ENCODE assay signal across 16 cellular contexts in genomic region chr5:66348387-66349125, GRCh38.
DNase-seq lines count a peak whose midpoint lies in the region; ATAC-seq and TF ChIP-seq lines count a peak whose summit lies in the region.
"Had no signal": no experiment of that assay in that cellular context is flagged by ENCODE, and none has a peak within 500 bp of the region (broad histone marks: within the 10 kb centered on the region; RNA-seq: fewer than 3 reads in every experiment).

No MANE protein-coding gene starts in this region.

- H3K4me3 ChIP-seq in left ventricle myocardium inferior, result no peak overlapping the region
- H3K4me3 ChIP-seq in neural cell (ENCODE audit: low read length), result no peak overlapping the region
- H3K4me3 ChIP-seq: A549 had no signal

- peak overlapping the region; percentile 14 for H3K4me2 ChIP-seq in neural cell (ENCODE audit: low read length)
- H3K4me2 ChIP-seq: A549 had no signal

- H3K27ac ChIP-seq in left ventricle myocardium inferior (replicated peaks) (peak overlapping the region; percentile 84), neural cell (ENCODE audit: low read length) (no peak overlapping the region)
- H3K27ac ChIP-seq: 22Rv1, A549, C4-2B had no signal

- TF ChIP-seq CTCF in left ventricle myocardium inferior (IDR thresholded peaks at IDR 0.05; ENCODE audit: borderline replicate concordance) (no peak), neural cell (IDR thresholded peaks at IDR 0.05; ENCODE audit: poor library complexity, severe bottlenecking) (no peak), GM13976 (IDR thresholded peaks at IDR 0.05; ENCODE audit: borderline replicate concordance, control extremely low read depth, extremely low read depth, insufficient read depth, missing control alignments) (no peak)

- TF ChIP-seq EP300 in neural cell (conservative IDR thresholded peaks at IDR 0.05; ENCODE audit: poor library complexity, severe bottlenecking), result peak; percentile 98

- no peaks in the 10 kb centered on the region for H4K20me1 ChIP-seq in neural cell (ENCODE audit: insufficient read depth)

- ATAC-seq in GM19455 (IDR thresholded peaks at IDR 0.05; ENCODE audit: unreplicated experiment), result no peak
- ATAC-seq: A549, HepG2 had no signal

- no peak for DNase-seq in activated naive CD4-positive, alpha-beta T cell (lab: John Stamatoyannopoulos, UW)
- DNase-seq in left ventricle myocardium inferior, result no peak
- DNase-seq in epidermal melanocyte (ENCODE audit: insufficient read length, low spot score), result no peak
- DNase-seq in GM13976 (ENCODE audit: low spot score), result no peak
- DNase-seq: AML-193; Caco-2; CD4-positive, alpha-beta T cell; H9 had no signal

- peaks cover 47% of the 10 kb centered on the region for H3K4me1 ChIP-seq in left ventricle myocardium inferior
- H3K4me1 ChIP-seq: A549, Caco-2 had no signal

- no peaks in the 10 kb centered on the region for H3K9me3 Mint-ChIP-seq in activated naive CD4-positive, alpha-beta T cell treated with anti-CD3 and anti-CD28 coated beads, Interleukin-2, amount 50 U/mL, for 24 hours
- H3K9me3 Mint-ChIP-seq: CD4-positive, alpha-beta T cell; H9 had no signal

- intact Hi-C loops in left ventricle myocardium inferior (cut with micrococcal nuclease), result no loop called here

- peaks cover 5% of the 10 kb centered on the region for H3K27me3 Mint-ChIP-seq in activated naive CD4-positive, alpha-beta T cell treated with anti-CD3 and anti-CD28 coated beads, Interleukin-2, amount 50 U/mL, for 24 hours

- H3K36me3 Mint-ChIP-seq in activated naive CD4-positive, alpha-beta T cell treated with anti-CD3 and anti-CD28 coated beads, Interleukin-2, amount 50 U/mL, for 24 hours, result no peaks in the 10 kb centered on the region
- H3K36me3 Mint-ChIP-seq: IgD-negative memory B cell had no signal

- H3K4me3 Mint-ChIP-seq in activated naive CD4-positive, alpha-beta T cell treated with anti-CD3 and anti-CD28 coated beads, Interleukin-2, amount 50 U/mL, for 24 hours, result no peak overlapping the region
- H3K4me3 Mint-ChIP-seq: CD4-positive, alpha-beta T cell; H9; IgD-negative memory B cell had no signal

- no peaks in the 10 kb centered on the region for H3K79me2 ChIP-seq in neural cell (replicated peaks; ENCODE audit: insufficient read depth, low read length)

- H2AFZ ChIP-seq in neural cell (ENCODE audit: low read depth, low read length), result no peak overlapping the region

- H3K36me3 ChIP-seq in left ventricle myocardium inferior (no peaks in the 10 kb centered on the region), neural cell (ENCODE audit: insufficient read depth, low read length) (no peaks in the 10 kb centered on the region)

- H3K9me3 ChIP-seq in left ventricle myocardium inferior (replicated peaks) (no peaks in the 10 kb centered on the region), neural cell (ENCODE audit: low read length) (no peaks in the 10 kb centered on the region)
- H3K9me3 ChIP-seq: A549, Caco-2 had no signal

- H3F3A ChIP-seq in neural cell (ENCODE audit: insufficient read depth, low read length, poor library complexity, severe bottlenecking), result no peaks in the 10 kb centered on the region

- H3K9ac ChIP-seq in neural cell (ENCODE audit: low read length), result no peak overlapping the region

- H3K27me3 ChIP-seq in left ventricle myocardium inferior (ENCODE audit: low read depth) (no peaks in the 10 kb centered on the region), neural cell (ENCODE audit: insufficient read depth, low read depth, low read length) (no peaks in the 10 kb centered on the region)

- in situ Hi-C loops in GM13976 (cut with MboI; ENCODE audit: low sequenced_read_pairs, unreplicated experiment), result no loop called here

- H3K4me1 Mint-ChIP-seq in activated naive CD4-positive, alpha-beta T cell treated with anti-CD3 and anti-CD28 coated beads, Interleukin-2, amount 50 U/mL, for 24 hours, result no peaks in the 10 kb centered on the region
- H3K4me1 Mint-ChIP-seq: IgD-negative memory B cell had no signal

- H3K27ac Mint-ChIP-seq in activated naive CD4-positive, alpha-beta T cell treated with anti-CD3 and anti-CD28 coated beads, Interleukin-2, amount 50 U/mL, for 24 hours, result peak overlapping the region; percentile 32
- H3K27ac Mint-ChIP-seq: CD4-positive, alpha-beta T cell; IgD-negative memory B cell had no signal

- no peaks in the 10 kb centered on the region for H3K9me2 ChIP-seq in neural cell (ENCODE audit: insufficient read depth, low read length)

- TF ChIP-seq RAD21 in neural cell (conservative IDR thresholded peaks at IDR 0.05), result no peak

TF ChIP-seq in neural cell, 6 proteins besides CTCF, POLR2A, EP300 and RAD21:
- TF ChIP-seq POLR2AphosphoS5 (IDR thresholded peaks at IDR 0.05) (peak; percentile 89), REST (IDR thresholded peaks at IDR 0.05; ENCODE audit: borderline replicate concordance) (no peak)
